ENCODE assay signal across 8 cellular contexts in the genomic region with DNA sequence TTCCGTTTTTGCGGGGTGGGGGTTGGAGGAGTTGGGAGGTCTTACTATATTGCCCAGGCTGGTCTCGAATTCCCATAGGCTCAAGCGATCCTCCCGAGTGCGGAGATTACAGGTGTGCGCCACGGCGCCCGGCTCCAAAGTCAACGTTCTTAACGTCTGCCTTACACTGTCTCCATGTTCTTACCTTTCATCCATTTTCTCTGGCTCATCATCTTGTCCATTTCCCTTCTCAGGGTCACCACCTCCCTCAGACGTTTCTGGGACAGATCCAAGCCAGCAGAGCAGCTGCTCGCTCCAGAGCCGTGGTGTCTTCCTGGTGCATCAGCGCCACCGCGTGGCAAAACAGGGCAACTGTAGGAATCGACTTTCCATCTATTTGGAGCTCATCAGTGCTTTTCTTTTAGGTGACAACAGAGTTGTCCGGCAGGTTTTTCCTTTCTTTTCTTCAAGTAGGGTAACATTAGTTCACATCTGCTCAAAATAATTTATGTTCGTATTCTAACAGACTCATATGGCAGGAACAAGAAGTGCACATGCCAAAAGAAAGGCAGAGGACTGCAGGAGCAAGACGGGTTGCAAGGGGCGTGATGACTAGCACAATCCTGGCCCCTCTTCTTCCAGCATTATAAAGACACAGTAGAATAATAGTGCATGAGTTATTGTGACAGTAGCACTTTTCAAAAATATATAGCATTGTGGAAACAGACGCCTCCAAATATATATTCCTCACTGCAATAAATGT.
DNase-seq lines count a peak whose midpoint lies in the region; ATAC-seq and TF ChIP-seq lines count a peak whose summit lies in the region.

No MANE protein-coding gene starts in this region.

- H3K9me3 Mint-ChIP-seq in activated CD8-positive, alpha-beta T cell treated with anti-CD3 and anti-CD28 coated beads, Interleukin-2, amount 10 ng/mL, durations not matched to agents 7 days and 5 days (ENCODE audit: insufficient read depth) = no peaks in the 10 kb centered on the region

- WGBS in lung, 2 donors = 12 to 13% methylated on average over 24 of the region's 24 CpGs

- no peak overlapping the region for H3K4me3 ChIP-seq in lung

- peak; percentile 88 for TF ChIP-seq CTCF in C4-2B (conservative IDR thresholded peaks at IDR 0.05)
- TF ChIP-seq CTCF in lung (IDR thresholded peaks at IDR 0.05; ENCODE audit: control extremely low read depth, extremely low read depth) = peak; percentile 97

- H3K27me3 Mint-ChIP-seq in activated CD8-positive, alpha-beta T cell treated with anti-CD3 and anti-CD28 coated beads, Interleukin-2, amount 10 ng/mL, durations not matched to agents 7 days and 5 days (ENCODE audit: low read depth) = peaks cover 7% of the 10 kb centered on the region

- POLR2A ChIA-PET in activated CD8-positive, alpha-beta T cell treated with anti-CD3 and anti-CD28 coated beads, Interleukin-2, amount 10 ng/mL, durations not matched to agents 7 days and 5 days (lab: Charles Lee) = interaction anchor here (1.4 kb wide), 1 partner anchor 215 kb away, joined by 9 read pairs; no protein-coding TSS in a partner anchor

- H3K4me1 Mint-ChIP-seq in activated CD8-positive, alpha-beta T cell treated with anti-CD3 and anti-CD28 coated beads, Interleukin-2, amount 10 ng/mL, durations not matched to agents 7 days and 5 days (ENCODE audit: low read depth) = peaks cover 12% of the 10 kb centered on the region

- CTCF ChIA-PET in activated CD8-positive, alpha-beta T cell treated with anti-CD3 and anti-CD28 coated beads, Interleukin-2, amount 10 ng/mL, durations not matched to agents 7 days and 5 days (lab: Charles Lee) = interaction anchor here (0.6 to 9.9 kb wide), 65 partner anchors 8 to 858 kb away, joined by 3 to 254 read pairs (median 4); partner anchors contain the start of gene ABCC4

- no peaks in the 10 kb centered on the region for H3K9me3 ChIP-seq in lung (ENCODE audit: control insufficient read depth in 2 of 2, insufficient read depth in 1 of 2, low read length in 1 of 2)

- no peaks in the 10 kb centered on the region for H3K36me3 ChIP-seq in lung (ENCODE audit: control insufficient read depth in 2 of 2, insufficient read depth in 2 of 2, low read length in 2 of 2)

- H3K27ac ChIP-seq in C4-2B = peak overlapping the region; percentile 20
- H3K27ac ChIP-seq in lung (ENCODE audit: low read depth in 1 of 2, low read length in 1 of 2) = no peak overlapping the region

- H3K36me3 Mint-ChIP-seq in activated CD8-positive, alpha-beta T cell treated with anti-CD3 and anti-CD28 coated beads, Interleukin-2, amount 10 ng/mL, durations not matched to agents 7 days and 5 days (ENCODE audit: low read depth) = no peaks in the 10 kb centered on the region

- DNase-seq in NCI-H748 (lab: John Stamatoyannopoulos, UW; ENCODE audit: unreplicated experiment) (peak; percentile 80), lung (ENCODE audit: low spot score) (peak; percentile 82)
- peak; percentile 79 for DNase-seq in activated CD8-positive, alpha-beta T cell treated with anti-CD3 and anti-CD28 coated beads, Interleukin-2, amount 10 ng/mL, durations not matched to agents 7 days and 5 days
- DNase-seq in effector CD8-positive, alpha-beta T cell (lab: John Stamatoyannopoulos, UW) = peak; percentile 65
- DNase-seq in stimulated activated CD4-positive, alpha-beta T cell treated with anti-CD3 and anti-CD28 coated beads, TNF-alpha, amount 100 ng/mL, for 1 hour (ENCODE audit: low read depth in 3 of 3, low spot score in 1 of 3) = peak; percentile 44 to 63 (median 58)

- no peaks in the 10 kb centered on the region for H3K4me1 ChIP-seq in lung (ENCODE audit: control insufficient read depth in 2 of 2, insufficient read depth in 2 of 2, low read length in 2 of 2)

- peak overlapping the region; percentile 76 for H3K27ac Mint-ChIP-seq in activated CD8-positive, alpha-beta T cell treated with anti-CD3 and anti-CD28 coated beads, Interleukin-2, amount 10 ng/mL, durations not matched to agents 7 days and 5 days

- peak; percentile 74 for ATAC-seq in GM19324 (IDR thresholded peaks at IDR 0.05; ENCODE audit: low FRiP score, unreplicated experiment)
- peak; percentile 87 for ATAC-seq in HG03442 (IDR thresholded peaks at IDR 0.05; ENCODE audit: unreplicated experiment)
- ATAC-seq in activated CD8-positive, alpha-beta T cell treated with anti-CD3 and anti-CD28 coated beads, Interleukin-2, amount 10 ng/mL, durations not matched to agents 7 days and 5 days = peak; percentile 92
- ATAC-seq in lung (ENCODE audit: insufficient read depth, low FRiP score) = peak; percentile 85

- peak overlapping the region; percentile 85 for H3K4me3 Mint-ChIP-seq in activated CD8-positive, alpha-beta T cell treated with anti-CD3 and anti-CD28 coated beads, Interleukin-2, amount 10 ng/mL, durations not matched to agents 7 days and 5 days

- no peaks in the 10 kb centered on the region for H3K27me3 ChIP-seq in lung (ENCODE audit: control insufficient read depth, insufficient read depth)
